In genomic region chr16:47565454-47565853, GRCh38 we compare ENCODE assay signal across 10 cellular contexts.
DNase-seq lines count a peak whose midpoint lies in the region; ATAC-seq and TF ChIP-seq lines count a peak whose summit lies in the region.
"Had no signal": no experiment of that assay in that cellular context is flagged by ENCODE, and none has a peak within 500 bp of the region (broad histone marks: within the 10 kb centered on the region; RNA-seq: fewer than 3 reads in every experiment).

No MANE protein-coding gene starts in this region.

- POLR2A ChIA-PET in CD8-positive, alpha-beta T cell (lab: Charles Lee) = interaction anchor here (1.2 kb wide), 1 partner anchor 44 kb away, joined by 3 read pairs; no protein-coding TSS in a partner anchor
- POLR2A ChIA-PET in MCF 10A (lab: Yijun Ruan, JAX) = interaction anchor here (0.9 kb wide), 1 partner anchor 26 kb away, joined by 3 read pairs; no protein-coding TSS in a partner anchor

- H3K27ac ChIP-seq in CD8-positive, alpha-beta T cell (ENCODE audit: low read depth, low read length) = no peak overlapping the region
- H3K27ac ChIP-seq: KMS-11 had no signal

- intact Hi-C loops in CD8-positive, alpha-beta T cell (cut with DNase I, micrococcal nuclease) = no loop called here
- intact Hi-C loops in MCF 10A (cut with micrococcal nuclease) = no loop called here

- no peak for ATAC-seq in CD8-positive, alpha-beta T cell
- no peak for ATAC-seq in GM21367 (IDR thresholded peaks at IDR 0.05; ENCODE audit: unreplicated experiment)

- peaks cover 60% of the 10 kb centered on the region for H3K36me3 Mint-ChIP-seq in CD8-positive, alpha-beta T cell
- peaks cover 4% of the 10 kb centered on the region for H3K36me3 Mint-ChIP-seq in MCF 10A (ENCODE audit: insufficient read depth, unreplicated experiment)
- peaks cover 19% of the 10 kb centered on the region for H3K36me3 Mint-ChIP-seq in progenitor cell of endocrine pancreas (ENCODE audit: insufficient read depth)

- no peaks in the 10 kb centered on the region for H3K27me3 Mint-ChIP-seq in CD8-positive, alpha-beta T cell (ENCODE audit: low read depth)
- H3K27me3 Mint-ChIP-seq in MCF 10A (ENCODE audit: insufficient read depth, unreplicated experiment) (no peaks in the 10 kb centered on the region), progenitor cell of endocrine pancreas (no peaks in the 10 kb centered on the region)
- H3K27me3 Mint-ChIP-seq: activated naive CD8-positive, alpha-beta T cell had no signal

- no peak for TF ChIP-seq CTCF in CD8-positive, alpha-beta T cell (IDR thresholded peaks at IDR 0.05)
- TF ChIP-seq CTCF in MCF 10A (IDR thresholded peaks at IDR 0.05; ENCODE audit: unreplicated experiment) (no peak), progenitor cell of endocrine pancreas (IDR thresholded peaks at IDR 0.05; ENCODE audit: unreplicated experiment) (no peak)

- peaks cover 14% of the 10 kb centered on the region for H3K9me3 Mint-ChIP-seq in CD8-positive, alpha-beta T cell
- H3K9me3 Mint-ChIP-seq in MCF 10A (ENCODE audit: unreplicated experiment) (no peaks in the 10 kb centered on the region), progenitor cell of endocrine pancreas (ENCODE audit: low read depth) (peaks cover 17% of the 10 kb centered on the region)

- H3K4me1 Mint-ChIP-seq in CD8-positive, alpha-beta T cell (ENCODE audit: low read depth) = peaks cover 61% of the 10 kb centered on the region
- H3K4me1 Mint-ChIP-seq in MCF 10A (ENCODE audit: insufficient read depth, unreplicated experiment) (peaks cover 15% of the 10 kb centered on the region), progenitor cell of endocrine pancreas (ENCODE audit: low read depth) (no peaks in the 10 kb centered on the region)

- no TSS peak for BruUV-seq in MCF 10A (replicated peaks; lab: Mats Ljungman, UMichigan)

- DNase-seq in CD8-positive, alpha-beta T cell = peak in 1 of 7 experiments; percentile 6
- DNase-seq in NOMO-1 (lab: John Stamatoyannopoulos, UW; ENCODE audit: unreplicated experiment in 2 of 2) (peak; percentile 80 to 89), MCF 10A (ENCODE audit: unreplicated experiment) (peak; percentile 89), medulla oblongata (ENCODE audit: extremely low spot score) (peak; percentile 72), OCI-M2 (lab: John Stamatoyannopoulos, UW; ENCODE audit: unreplicated experiment) (no peak), progenitor cell of endocrine pancreas (ENCODE audit: low spot score, unreplicated experiment) (no peak)
- no peak for DNase-seq in activated CD4-positive, CD25-positive, alpha-beta regulatory T cell treated with anti-CD3 and anti-CD28 coated beads, Interleukin-2, amount 50 U/mL, for 72 hours

- no peaks in the 10 kb centered on the region for H3K36me3 ChIP-seq in CD8-positive, alpha-beta T cell (ENCODE audit: insufficient read depth, low read length)

- H3K4me3 ChIP-seq in CD8-positive, alpha-beta T cell (ENCODE audit: low read depth, low read length) = no peak overlapping the region

- CTCF ChIA-PET in CD8-positive, alpha-beta T cell (lab: Charles Lee) = no interaction called here
- CTCF ChIA-PET in MCF 10A (lab: Yijun Ruan, JAX) = interaction anchor here (2.1 kb wide), 1 partner anchor 422 kb away, joined by 5 read pairs; the partner anchor contains the start of gene NETO2

- H3K4me1 ChIP-seq in CD8-positive, alpha-beta T cell (ENCODE audit: insufficient read depth, low read length) = peaks cover 26% of the 10 kb centered on the region

- peak overlapping the region; percentile 32 for H3K27ac Mint-ChIP-seq in CD8-positive, alpha-beta T cell
- H3K27ac Mint-ChIP-seq in MCF 10A (ENCODE audit: low read depth, unreplicated experiment) = peak overlapping the region; percentile 80
- no peak overlapping the region for H3K27ac Mint-ChIP-seq in progenitor cell of endocrine pancreas
- H3K27ac Mint-ChIP-seq: activated naive CD8-positive, alpha-beta T cell had no signal

- no peaks in the 10 kb centered on the region for H3K27me3 ChIP-seq in CD8-positive, alpha-beta T cell (ENCODE audit: insufficient read depth, low read length)

- H3K4me3 Mint-ChIP-seq in CD8-positive, alpha-beta T cell = peak overlapping the region; percentile 49
- H3K4me3 Mint-ChIP-seq in MCF 10A (ENCODE audit: unreplicated experiment) (peak overlapping the region; percentile 42), progenitor cell of endocrine pancreas (ENCODE audit: low read depth) (no peak overlapping the region)
- H3K4me3 Mint-ChIP-seq: activated naive CD8-positive, alpha-beta T cell had no signal

- no peaks in the 10 kb centered on the region for H3K9me3 ChIP-seq in CD8-positive, alpha-beta T cell (ENCODE audit: low read length)

Comparison
In these comparisons a context has a peak if more than half of its experiments do, and no peak if none do; other contexts are left out.
1. DNase-seq: peak in NOMO-1 (2 of 2), MCF 10A (single experiment) and medulla oblongata (single experiment); none in OCI-M2 (single experiment), activated CD4-positive, CD25-positive, alpha-beta regulatory T cell treated with anti-CD3 and anti-CD28 coated beads, Interleukin-2, amount 50 U/mL, for 72 hours (single experiment) and progenitor cell of endocrine pancreas (single experiment).